In genomic region chr10:44974628-44975431, GRCh38 we compare ENCODE assay signal across 8 cellular contexts. TPM values are rescaled to one million over a fixed set of nuclear protein-coding genes. Genes with fewer than 3 reads are reported as not detected.
DNase-seq lines count a peak whose midpoint lies in the region; ATAC-seq lines count a peak whose summit lies in the region.

No MANE protein-coding gene starts in this region.

- ATAC-seq in GM18499 (IDR thresholded peaks at IDR 0.05; ENCODE audit: insufficient read depth, unreplicated experiment) (peak; percentile 49), HG02852 (IDR thresholded peaks at IDR 0.05; ENCODE audit: unreplicated experiment) (peak; percentile 64)

- H3K27me3 ChIP-seq in endocrine pancreas (ENCODE audit: control insufficient read depth, insufficient read depth, low read length): no peaks in the 10 kb centered on the region

- DNase-seq in 8988T: peak; percentile 54
- peak; percentile 14 for DNase-seq in NCI-H345 treated with DMSO at 0.1 percent for 48 hours (lab: John Stamatoyannopoulos, UW; ENCODE audit: unreplicated experiment)
- DNase-seq in activated CD8-positive, alpha-beta memory T cell treated with anti-CD3 and anti-CD28 coated beads for 48 hours (ENCODE audit: low read depth in 2 of 3, low spot score in 2 of 3): peak; percentile 47 to 59 (median 49)
- DNase-seq in mesenteric fat pad (ENCODE audit: low spot score): peak; percentile 88
- DNase-seq in stimulated activated CD8-positive, alpha-beta memory T cell treated with anti-CD3 and anti-CD28 coated beads, Interleukin-4, amount 100 ng/mL, for 24 hours (ENCODE audit: low read depth): peak; percentile 48

- H3K9me3 ChIP-seq in endocrine pancreas (ENCODE audit: control insufficient read depth, low read length): no peaks in the 10 kb centered on the region

- H3K4me1 ChIP-seq in endocrine pancreas (ENCODE audit: control insufficient read depth, insufficient read depth, low read length): no peaks in the 10 kb centered on the region

- peak overlapping the region; percentile 63 for H3K9ac ChIP-seq in endocrine pancreas (ENCODE audit: control insufficient read depth, insufficient read depth, low read length)

- H3K36me3 ChIP-seq in endocrine pancreas (ENCODE audit: control insufficient read depth, insufficient read depth, low read length): peaks cover 5% of the 10 kb centered on the region

- no peak overlapping the region for H3K4me3 ChIP-seq in endocrine pancreas (ENCODE audit: control insufficient read depth, insufficient read depth, low read length)

RNA-seq across cellular contexts. Expression of gene DEPP1, which starts 3.8 kb away (rescaled TPM):
- 566 TPM for total RNA-seq in mesenteric fat pad

RNA-seq across cellular contexts. Expression of gene RASSF4, which starts 15.2 kb away (rescaled TPM):
- 122 TPM for total RNA-seq in mesenteric fat pad

RNA-seq across cellular contexts. Expression of gene ZNF22, which starts 25.9 kb away (rescaled TPM):
- total RNA-seq in mesenteric fat pad: 50.3 TPM

Comparison
In these comparisons a context has a peak if more than half of its experiments do, and no peak if none do; other contexts are left out.
1. DNase-seq: peak in every context shown above with its lines; median percentile 88 in mesenteric fat pad; 54 in 8988T; 49 in activated CD8-positive, alpha-beta memory T cell treated with anti-CD3 and anti-CD28 coated beads for 48 hours; 48 in stimulated activated CD8-positive, alpha-beta memory T cell treated with anti-CD3 and anti-CD28 coated beads, Interleukin-4, amount 100 ng/mL, for 24 hours; 14 in NCI-H345 treated with DMSO at 0.1 percent for 48 hours.